In the genomic region with DNA sequence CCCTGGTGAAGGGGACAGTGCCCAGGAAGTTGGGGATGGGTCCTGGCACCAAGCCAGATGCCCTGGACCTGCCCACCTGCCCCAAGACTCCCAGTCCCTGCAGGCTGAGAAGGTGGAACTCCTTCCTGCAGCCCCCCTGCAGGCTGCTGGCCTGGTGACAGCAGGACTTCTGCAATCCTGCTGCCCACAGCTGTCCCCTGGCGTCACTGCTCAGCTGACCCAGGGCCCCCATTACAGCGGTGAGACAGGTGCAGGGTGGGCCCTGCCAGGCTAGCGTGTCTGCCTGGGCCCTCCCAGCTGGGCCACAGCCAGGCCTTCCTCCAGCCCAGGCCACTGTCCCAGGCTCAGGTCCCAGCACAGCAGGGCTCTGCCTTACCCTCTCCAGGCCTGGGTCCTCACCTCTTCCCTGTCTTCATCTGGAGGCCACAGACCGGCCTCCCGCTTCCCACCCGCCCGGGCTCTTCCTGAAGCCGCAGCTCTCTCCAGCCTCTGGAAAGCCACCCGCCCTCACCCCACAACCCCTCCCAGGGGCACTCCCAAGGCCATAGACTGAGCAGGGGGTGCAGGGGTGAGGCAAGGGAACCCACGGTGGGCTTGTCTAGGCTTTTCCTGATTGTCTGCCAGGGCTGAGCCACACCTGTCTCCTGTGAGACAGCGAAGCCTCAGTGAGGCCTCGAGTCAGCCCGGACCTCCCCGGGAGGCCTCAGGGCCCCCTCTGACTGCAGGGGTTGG, we compare ENCODE assay signal across 18 cellular contexts. TPM values are rescaled to one million over a fixed set of nuclear protein-coding genes. Genes with fewer than 3 reads are reported as not detected.
"Had no signal": no experiment of that assay in that cellular context is flagged by ENCODE, and none has a peak within 500 bp of the region (broad histone marks: within the 10 kb centered on the region; RNA-seq: fewer than 3 reads in every experiment).

No MANE protein-coding gene starts in this region.

- ATAC-seq: activated CD4-positive, alpha-beta T cell treated with anti-CD3 and anti-CD28 coated beads for 36 hours; activated T-cell treated with anti-CD3 and anti-CD28 coated beads, Interleukin-2, amount 50 U/mL, for 4 hours; left colon; natural killer cell had no signal

- H3K36me3 ChIP-seq: adrenal gland, cardiac muscle cell, right lobe of liver, spleen, WERI-Rb-1 had no signal

- H3K36me3 Mint-ChIP-seq: activated CD4-positive, alpha-beta memory T cell treated with anti-CD3 and anti-CD28 coated beads for 36 hours; activated naive CD4-positive, alpha-beta T cell treated with anti-CD3 and anti-CD28 coated beads, Interleukin-2, amount 50 U/mL, for 24 hours; natural killer cell had no signal

- H3K4me1 Mint-ChIP-seq: activated CD4-positive, alpha-beta T cell treated with anti-CD3 and anti-CD28 coated beads for 36 hours; activated naive CD4-positive, alpha-beta T cell treated with anti-CD3 and anti-CD28 coated beads, Interleukin-2, amount 50 U/mL, for 24 hours; natural killer cell had no signal

- H3K9me3 ChIP-seq: adrenal gland, heart right ventricle, right lobe of liver, spleen had no signal

- H3K4me3 Mint-ChIP-seq: activated CD4-positive, alpha-beta memory T cell treated with anti-CD3 and anti-CD28 coated beads for 36 hours; activated CD4-positive, alpha-beta T cell treated with anti-CD3 and anti-CD28 coated beads for 36 hours; activated naive CD4-positive, alpha-beta T cell treated with anti-CD3 and anti-CD28 coated beads, Interleukin-2, amount 50 U/mL, for 24 hours; activated T-cell treated with anti-CD3 and anti-CD28 coated beads, Interleukin-2, amount 50 U/mL, for 4 hours; natural killer cell had no signal

- H3K4me3 ChIP-seq: adrenal gland, cardiac muscle cell, heart right ventricle, right lobe of liver, spleen had no signal

- H3K9me3 Mint-ChIP-seq: activated naive CD4-positive, alpha-beta T cell treated with anti-CD3 and anti-CD28 coated beads, Interleukin-2, amount 50 U/mL, for 24 hours; activated T-cell treated with anti-CD3 and anti-CD28 coated beads, Interleukin-2, amount 50 U/mL, for 4 hours; natural killer cell had no signal

- H3K27me3 Mint-ChIP-seq: activated CD4-positive, alpha-beta memory T cell treated with anti-CD3 and anti-CD28 coated beads for 36 hours; activated CD4-positive, alpha-beta T cell treated with anti-CD3 and anti-CD28 coated beads for 36 hours; activated naive CD4-positive, alpha-beta T cell treated with anti-CD3 and anti-CD28 coated beads, Interleukin-2, amount 50 U/mL, for 24 hours had no signal

- H3K4me1 ChIP-seq: adrenal gland, right lobe of liver had no signal

- DNase-seq: activated CD4-positive, alpha-beta memory T cell treated with anti-CD3 and anti-CD28 coated beads for 36 hours; activated CD4-positive, alpha-beta T cell treated with anti-CD3 and anti-CD28 coated beads for 36 hours; activated effector memory CD4-positive, alpha-beta T cell treated with Interleukin-2 at 50 U/mL for 16 hours; activated T-cell treated with anti-CD3 and anti-CD28 coated beads, Interleukin-2, amount 50 U/mL, for 4 hours; adrenal gland; heart right ventricle; left colon; natural killer cell; occipital lobe; right lobe of liver; spleen; WERI-Rb-1 had no signal

- H3K27ac Mint-ChIP-seq: activated CD4-positive, alpha-beta memory T cell treated with anti-CD3 and anti-CD28 coated beads for 36 hours; activated CD4-positive, alpha-beta T cell treated with anti-CD3 and anti-CD28 coated beads for 36 hours; natural killer cell had no signal

- H3K27me3 ChIP-seq: adrenal gland, cardiac muscle cell, heart right ventricle, right lobe of liver, spleen had no signal

- H3K27ac ChIP-seq: adrenal gland, cardiac muscle cell, epithelial cell of prostate, heart right ventricle, right lobe of liver, spleen, WERI-Rb-1 had no signal

RNA-seq across cellular contexts. Expression of a gene that starts 8.8 kb away (rescaled TPM):
- total RNA-seq: activated CD4-positive, alpha-beta memory T cell treated with anti-CD3 and anti-CD28 coated beads for 36 hours; lung microvascular endothelial cell; T-helper 1 cell treated with Interleukin-12 subunit alpha and Interleukin-12 subunit beta and Interleukin-4 antibody, amounts not matched to agents 30 ng/mL and 1 ng/mL, for 36 hours had no signal

RNA-seq across cellular contexts. Expression of a gene that starts 11.5 kb away (rescaled TPM):
- total RNA-seq: activated CD4-positive, alpha-beta memory T cell treated with anti-CD3 and anti-CD28 coated beads for 36 hours; activated CD4-positive, alpha-beta T cell treated with anti-CD3 and anti-CD28 coated beads for 36 hours; activated T-cell treated with anti-CD3 and anti-CD28 coated beads, Interleukin-2, amount 50 U/mL, for 4 hours; dermis microvascular lymphatic vessel endothelial cell; lung microvascular endothelial cell; natural killer cell; T-helper 1 cell treated with Interleukin-12 subunit alpha and Interleukin-12 subunit beta and Interleukin-4 antibody, amounts not matched to agents 30 ng/mL and 1 ng/mL, for 36 hours had no signal

RNA-seq across cellular contexts. Expression of a gene that starts 49.9 kb away (rescaled TPM):
- total RNA-seq: dermis microvascular lymphatic vessel endothelial cell, lung microvascular endothelial cell, natural killer cell had no signal
